16 cellular contexts compared by ENCODE assay signal in genomic region chr20:9981834-9982233, GRCh38. TPM values are rescaled to one million over a fixed set of nuclear protein-coding genes. Genes with fewer than 3 reads are reported as not detected.
A peak's percentile ranks its signal among the peaks of the same experiment; 100 is the strongest.
DNase-seq lines count a peak whose midpoint lies in the region; FAIRE-seq and TF ChIP-seq lines count a peak whose summit lies in the region.
"Had no signal": no experiment of that assay in that cellular context is flagged by ENCODE, and none has a peak within 500 bp of the region (broad histone marks: within the 10 kb centered on the region; RNA-seq: fewer than 3 reads in every experiment).

No MANE protein-coding gene starts in this region.

- no peak overlapping the region for H3K27ac ChIP-seq in A673 (ENCODE audit: low read depth, low read length, poor library complexity, severe bottlenecking)

- H3K4me1 ChIP-seq in A673 (ENCODE audit: insufficient read depth, low read length, poor library complexity, severe bottlenecking), result peaks cover 24% of the 10 kb centered on the region

- peaks cover 5% of the 10 kb centered on the region for H3K4me1 Mint-ChIP-seq in activated CD4-positive, alpha-beta memory T cell treated with anti-CD3 and anti-CD28 coated beads for 36 hours (ENCODE audit: low read depth)

- no peak for TF ChIP-seq POLR2A in H54 (IDR thresholded peaks at IDR 0.05; ENCODE audit: low read depth, low read length)

- no peaks in the 10 kb centered on the region for H3K36me3 ChIP-seq in A673 (ENCODE audit: insufficient read depth, low read length, poor library complexity, severe bottlenecking)

- CTCF ChIA-PET in A673 (lab: Charles Lee), result interaction anchor here (1.4 kb wide), 1 partner anchor 109 kb away, joined by 10 read pairs; no protein-coding TSS in a partner anchor
- CTCF ChIA-PET in activated CD4-positive, alpha-beta memory T cell treated with anti-CD3 and anti-CD28 coated beads for 36 hours (lab: Charles Lee), result interaction anchor here (6.6 kb wide), 1 partner anchor 109 kb away, joined by 45 read pairs; no protein-coding TSS in a partner anchor

- intact Hi-C loops in A673 (cut with micrococcal nuclease; ENCODE audit: unreplicated experiment), result no loop called here
- intact Hi-C loops in activated CD4-positive, alpha-beta memory T cell treated with anti-CD3 and anti-CD28 coated beads for 36 hours (cut with micrococcal nuclease), result no loop called here

- H3K27ac Mint-ChIP-seq in activated CD4-positive, alpha-beta memory T cell treated with anti-CD3 and anti-CD28 coated beads for 36 hours, result no peak overlapping the region
- H3K27ac Mint-ChIP-seq: CD8-positive, alpha-beta T cell had no signal

- peak; percentile 50 for DNase-seq in A673 (ENCODE audit: low spot score)
- DNase-seq in H54 (ENCODE audit: insufficient read length, low spot score), result no peak
- DNase-seq in NCI-H446 (lab: John Stamatoyannopoulos, UW), result peak; percentile 38 to 96
- DNase-seq in fibroblast of pulmonary artery (ENCODE audit: low read depth), result peak; percentile 16
- no peak for DNase-seq in activated CD4-positive, alpha-beta memory T cell treated with anti-CD3 and anti-CD28 coated beads for 36 hours
- DNase-seq in NCI-H774 (lab: John Stamatoyannopoulos, UW), result no peak
- no peak for DNase-seq in NCI-H510A treated with DMSO at 0.1 percent for 48 hours (lab: John Stamatoyannopoulos, UW)
- DNase-seq: activated CD4-positive, alpha-beta T cell treated with anti-CD3 and anti-CD28 coated beads for 48 hours; activated effector memory CD4-positive, alpha-beta T cell treated with anti-CD3 and anti-CD28 coated beads, Interleukin-2, amount 50 U/mL, for 16 hours; amniotic stem cell; caudate nucleus; CD8-positive, alpha-beta T cell; effector CD8-positive, alpha-beta T cell; MV-4-11; NCI-H226; nucleus accumbens had no signal

- H3K27me3 ChIP-seq in A673 (replicated peaks; ENCODE audit: insufficient read depth, low read depth, low read length, poor library complexity), result no peaks in the 10 kb centered on the region

- no TSS peak for BruUV-seq in A673 (replicated peaks; lab: Mats Ljungman, UMichigan)

- no peaks in the 10 kb centered on the region for H3K36me3 Mint-ChIP-seq in activated CD4-positive, alpha-beta memory T cell treated with anti-CD3 and anti-CD28 coated beads for 36 hours
- H3K36me3 Mint-ChIP-seq: CD8-positive, alpha-beta T cell had no signal

- H3K4me3 ChIP-seq in A673 (ENCODE audit: low read depth, low read length, poor library complexity, severe bottlenecking) (no peak overlapping the region), fibroblast of pulmonary artery (replicated peaks; ENCODE audit: low read depth, low read length) (no peak overlapping the region)

- peak; percentile 30 for FAIRE-seq in H54 (lab: Jason Lieb, UNC)

- H3K4me3 Mint-ChIP-seq in activated CD4-positive, alpha-beta memory T cell treated with anti-CD3 and anti-CD28 coated beads for 36 hours, result no peak overlapping the region
- H3K4me3 Mint-ChIP-seq: CD8-positive, alpha-beta T cell had no signal

- H3K9me3 Mint-ChIP-seq in activated CD4-positive, alpha-beta memory T cell treated with anti-CD3 and anti-CD28 coated beads for 36 hours, result no peaks in the 10 kb centered on the region
- H3K9me3 Mint-ChIP-seq: CD8-positive, alpha-beta T cell had no signal

- H3K9me3 ChIP-seq in A673 (ENCODE audit: low read depth, low read length, poor library complexity, severe bottlenecking), result no peaks in the 10 kb centered on the region

- H3K27me3 Mint-ChIP-seq in activated CD4-positive, alpha-beta memory T cell treated with anti-CD3 and anti-CD28 coated beads for 36 hours, result no peaks in the 10 kb centered on the region

- POLR2A ChIA-PET in A673 (lab: Charles Lee; ENCODE audit: low non-redundant PET), result no interaction called here
- POLR2A ChIA-PET in activated CD4-positive, alpha-beta memory T cell treated with anti-CD3 and anti-CD28 coated beads for 36 hours (lab: Charles Lee), result no interaction called here

- no peak for TF ChIP-seq CTCF in A673 (conservative IDR thresholded peaks at IDR 0.05; ENCODE audit: low read depth, low read length)
- TF ChIP-seq CTCF in fibroblast of pulmonary artery (IDR thresholded peaks at IDR 0.05; ENCODE audit: low read length, missing control alignments), result no peak

RNA-seq across cellular contexts. Expression of gene ANKEF1, which starts 53.0 kb away (rescaled TPM):
- 0.96 and 1.3 TPM in 2 replicates for total RNA-seq in A673 (2021)
- 1 to 10 TPM; 1.3 TPM for total RNA-seq in activated CD4-positive, alpha-beta memory T cell treated with anti-CD3 and anti-CD28 coated beads for 36 hours

Comparison
In these comparisons a context has a peak if more than half of its experiments do, and no peak if none do; other contexts are left out.
1. DNase-seq: peak in A673 (single experiment), NCI-H446 (2 of 2) and fibroblast of pulmonary artery (single experiment); none in H54 (single experiment), activated CD4-positive, alpha-beta memory T cell treated with anti-CD3 and anti-CD28 coated beads for 36 hours (single experiment), NCI-H774 (single experiment) and NCI-H510A treated with DMSO at 0.1 percent for 48 hours (single experiment).